ENCODE assay signal across 2 cellular contexts in the genomic region with DNA sequence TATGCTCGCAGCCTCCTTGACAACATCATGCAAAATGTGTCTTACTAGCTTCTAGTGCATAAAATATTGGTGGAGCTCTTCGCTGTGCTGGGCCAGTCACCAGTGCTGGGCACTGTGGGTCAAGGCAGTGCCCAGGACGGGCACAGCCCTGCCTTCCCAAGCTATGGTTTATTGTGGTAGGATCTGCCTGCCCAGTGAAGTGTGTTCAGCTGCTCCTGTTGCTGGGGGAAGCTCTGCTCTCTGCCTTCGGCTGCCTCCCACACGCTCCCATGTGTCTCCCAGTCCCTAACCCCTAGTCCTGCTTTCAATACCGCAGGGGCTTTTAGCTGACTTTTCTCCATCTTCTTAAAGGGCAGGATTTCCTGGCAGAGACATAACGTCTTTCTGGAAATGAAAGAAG.
TF ChIP-seq lines count a peak whose summit lies in the region.

No MANE protein-coding gene starts in this region.

TF ChIP-seq in WTC11, 78 proteins besides CTCF, POLR2A, EP300 and RAD21:
- no peak for TF ChIP-seq ETV6 (CRISPR knock-in tag; IDR thresholded peaks at IDR 0.05)
- TF ChIP-seq ZNF396 (CRISPR knock-in tag; IDR thresholded peaks at IDR 0.05; ENCODE audit: borderline replicate concordance): no peak
- TF ChIP-seq, protein P1, sequence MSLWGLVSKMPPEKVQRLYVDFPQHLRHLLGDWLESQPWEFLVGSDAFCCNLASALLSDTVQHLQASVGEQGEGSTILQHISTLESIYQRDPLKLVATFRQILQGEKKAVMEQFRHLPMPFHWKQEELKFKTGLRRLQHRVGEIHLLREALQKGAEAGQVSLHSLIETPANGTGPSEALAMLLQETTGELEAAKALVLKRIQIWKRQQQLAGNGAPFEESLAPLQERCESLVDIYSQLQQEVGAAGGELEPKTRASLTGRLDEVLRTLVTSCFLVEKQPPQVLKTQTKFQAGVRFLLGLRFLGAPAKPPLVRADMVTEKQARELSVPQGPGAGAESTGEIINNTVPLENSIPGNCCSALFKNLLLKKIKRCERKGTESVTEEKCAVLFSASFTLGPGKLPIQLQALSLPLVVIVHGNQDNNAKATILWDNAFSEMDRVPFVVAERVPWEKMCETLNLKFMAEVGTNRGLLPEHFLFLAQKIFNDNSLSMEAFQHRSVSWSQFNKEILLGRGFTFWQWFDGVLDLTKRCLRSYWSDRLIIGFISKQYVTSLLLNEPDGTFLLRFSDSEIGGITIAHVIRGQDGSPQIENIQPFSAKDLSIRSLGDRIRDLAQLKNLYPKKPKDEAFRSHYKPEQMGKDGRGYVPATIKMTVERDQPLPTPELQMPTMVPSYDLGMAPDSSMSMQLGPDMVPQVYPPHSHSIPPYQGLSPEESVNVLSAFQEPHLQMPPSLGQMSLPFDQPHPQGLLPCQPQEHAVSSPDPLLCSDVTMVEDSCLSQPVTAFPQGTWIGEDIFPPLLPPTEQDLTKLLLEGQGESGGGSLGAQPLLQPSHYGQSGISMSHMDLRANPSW (CRISPR knock-in tag; conservative IDR thresholded peaks at IDR 0.05; ENCODE audit: low read depth): no peak
- TF ChIP-seq GABPB1 (CRISPR knock-in tag; IDR thresholded peaks at IDR 0.05): no peak
- TF ChIP-seq GTF2I (CRISPR knock-in tag; conservative IDR thresholded peaks at IDR 0.05): no peak
- TF ChIP-seq, protein P2, sequence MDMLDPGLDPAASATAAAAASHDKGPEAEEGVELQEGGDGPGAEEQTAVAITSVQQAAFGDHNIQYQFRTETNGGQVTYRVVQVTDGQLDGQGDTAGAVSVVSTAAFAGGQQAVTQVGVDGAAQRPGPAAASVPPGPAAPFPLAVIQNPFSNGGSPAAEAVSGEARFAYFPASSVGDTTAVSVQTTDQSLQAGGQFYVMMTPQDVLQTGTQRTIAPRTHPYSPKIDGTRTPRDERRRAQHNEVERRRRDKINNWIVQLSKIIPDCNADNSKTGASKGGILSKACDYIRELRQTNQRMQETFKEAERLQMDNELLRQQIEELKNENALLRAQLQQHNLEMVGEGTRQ (CRISPR knock-in tag; IDR thresholded peaks at IDR 0.05): no peak
- TF ChIP-seq TEAD4 (CRISPR knock-in tag; IDR thresholded peaks at IDR 0.05): no peak
- TF ChIP-seq HMGXB4 (CRISPR knock-in tag; IDR thresholded peaks at IDR 0.05): no peak
TF ChIP-seq in WTC11: peak in this region for 0.

TF ChIP-seq in HepG2, 621 proteins besides CTCF, POLR2A, EP300 and RAD21:
- TF ChIP-seq ZNF567 (CRISPR knock-in tag; IDR thresholded peaks at IDR 0.05; ENCODE audit: borderline replicate concordance): no peak
- no peak for TF ChIP-seq TBX2 (CRISPR knock-in tag; IDR thresholded peaks at IDR 0.05; ENCODE audit: borderline replicate concordance)
- TF ChIP-seq HES4 (CRISPR knock-in tag; IDR thresholded peaks at IDR 0.05; ENCODE audit: borderline replicate concordance): no peak
- no peak for TF ChIP-seq ZBTB37 (CRISPR knock-in tag; IDR thresholded peaks at IDR 0.05)
- TF ChIP-seq SP140L (CRISPR knock-in tag; IDR thresholded peaks at IDR 0.05; ENCODE audit: borderline replicate concordance): no peak
- no peak for TF ChIP-seq ZNF232 (CRISPR knock-in tag; IDR thresholded peaks at IDR 0.05; ENCODE audit: borderline replicate concordance)
- TF ChIP-seq SNAPC2 (CRISPR knock-in tag; IDR thresholded peaks at IDR 0.05): no peak
- no peak for TF ChIP-seq ZNF235 (CRISPR knock-in tag; IDR thresholded peaks at IDR 0.05; ENCODE audit: borderline replicate concordance)
- TF ChIP-seq YEATS4 (CRISPR knock-in tag; IDR thresholded peaks at IDR 0.05; ENCODE audit: borderline replicate concordance): no peak
- no peak for TF ChIP-seq ZFYVE20 (CRISPR knock-in tag; IDR thresholded peaks at IDR 0.05; ENCODE audit: borderline replicate concordance, low read depth)
- TF ChIP-seq ZNF333 (CRISPR knock-in tag; IDR thresholded peaks at IDR 0.05; ENCODE audit: borderline replicate concordance): no peak
